In the genomic region with DNA sequence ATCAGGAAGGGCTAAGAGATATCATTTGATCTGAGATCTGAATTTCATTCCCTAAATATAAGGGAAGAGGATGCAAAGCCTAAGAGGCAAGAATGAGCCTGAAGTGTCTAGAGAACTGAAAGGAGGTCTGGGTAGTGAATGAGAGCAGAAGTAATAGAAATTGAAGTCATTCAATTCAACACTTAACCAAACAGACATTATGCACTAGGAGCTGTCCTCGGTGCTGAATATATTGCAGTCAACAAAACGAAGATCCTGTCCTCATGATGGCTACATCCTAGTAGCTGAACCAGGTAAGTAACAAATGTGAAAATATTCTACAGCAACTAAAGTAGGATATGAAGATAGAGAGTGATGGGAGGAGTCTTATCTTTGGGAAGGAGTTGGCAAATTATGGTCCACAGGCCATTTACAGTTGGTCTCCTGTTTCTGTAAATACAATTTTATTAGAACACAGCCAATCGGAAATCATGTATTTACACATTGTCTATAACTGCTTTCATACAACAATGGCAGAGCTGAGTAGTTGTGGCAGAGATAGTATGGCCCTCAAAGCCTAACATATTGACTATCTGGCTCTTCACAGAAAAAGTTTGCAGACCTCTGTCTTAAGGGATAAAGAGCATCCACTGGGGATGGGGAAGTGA, we compare ENCODE assay signal across 11 cellular contexts.
DNase-seq lines count a peak whose midpoint lies in the region; ATAC-seq, FAIRE-seq and TF ChIP-seq lines count a peak whose summit lies in the region.
"Had no signal": no experiment of that assay in that cellular context is flagged by ENCODE, and none has a peak within 500 bp of the region (broad histone marks: within the 10 kb centered on the region; RNA-seq: fewer than 3 reads in every experiment).

No MANE protein-coding gene starts in this region.

- H3K4me1 Mint-ChIP-seq in astrocyte (ENCODE audit: low read depth, unreplicated experiment), result peaks cover 3% of the 10 kb centered on the region
- H3K4me1 Mint-ChIP-seq: natural killer cell had no signal

- no peak for ATAC-seq in aorta (ENCODE audit: low FRiP score)
- ATAC-seq: natural killer cell had no signal

- H3K4me3 ChIP-seq in astrocyte (ENCODE audit: insufficient read depth, low read depth, low read length) (no peak overlapping the region), esophagus squamous epithelium (no peak overlapping the region), aorta (ENCODE audit: low read length in 2 of 2) (no peak overlapping the region), WERI-Rb-1 (ENCODE audit: low read depth, low read length) (no peak overlapping the region)

- no peak for TF ChIP-seq POLR2A in esophagus squamous epithelium (IDR thresholded peaks at IDR 0.05)

- no peak overlapping the region for H3K4me2 ChIP-seq in astrocyte (ENCODE audit: low read length)

- in situ Hi-C loops in KBM-7 (cut with MboI; ENCODE audit: low pct_unique_long_range_greater_than_20kb, low sequenced_read_pairs), result no loop called here

- no peak overlapping the region for H3K27ac Mint-ChIP-seq in astrocyte (ENCODE audit: unreplicated experiment)
- H3K27ac Mint-ChIP-seq: brain, natural killer cell had no signal

- TF ChIP-seq CTCF in astrocyte (IDR thresholded peaks at IDR 0.05; ENCODE audit: insufficient read depth, low read depth, low read length), result no peak
- TF ChIP-seq CTCF in esophagus squamous epithelium (IDR thresholded peaks at IDR 0.05), result no peak
- TF ChIP-seq CTCF in WERI-Rb-1 (IDR thresholded peaks at IDR 0.05; ENCODE audit: low read depth, low read length), result no peak

- H3K4me1 ChIP-seq in astrocyte (ENCODE audit: insufficient read depth, low read length) (no peaks in the 10 kb centered on the region), esophagus squamous epithelium (no peaks in the 10 kb centered on the region), aorta (ENCODE audit: control insufficient read depth in 1 of 2, insufficient read depth in 2 of 2, low read length in 2 of 2) (no peaks in the 10 kb centered on the region)

- H3K4me3 Mint-ChIP-seq in astrocyte (ENCODE audit: unreplicated experiment), result no peak overlapping the region
- H3K4me3 Mint-ChIP-seq: natural killer cell had no signal

- H3K36me3 ChIP-seq in astrocyte (ENCODE audit: insufficient read depth, low read length), result no peaks in the 10 kb centered on the region
- no peaks in the 10 kb centered on the region for H3K36me3 ChIP-seq in esophagus squamous epithelium
- H3K36me3 ChIP-seq in aorta (ENCODE audit: control insufficient read depth in 1 of 2, insufficient read depth in 2 of 2, low read length in 1 of 2), result no peaks in the 10 kb centered on the region
- H3K36me3 ChIP-seq in WERI-Rb-1, result no peaks in the 10 kb centered on the region

- peak; percentile 21 for DNase-seq in EL
- peak; percentile 34 for DNase-seq in KBM-7
- DNase-seq in astrocyte (ENCODE audit: low read depth), result peak; percentile 53
- DNase-seq in kidney glomerular epithelial cell (lab: John Stamatoyannopoulos, UW), result peak; percentile 19
- no peak for DNase-seq in esophagus squamous epithelium (lab: John Stamatoyannopoulos, UW)
- DNase-seq in aorta, result no peak
- no peak for DNase-seq in NCI-H2081 treated with DMSO at 0.1 percent for 48 hours (lab: John Stamatoyannopoulos, UW)
- DNase-seq in WERI-Rb-1, result no peak
- DNase-seq: natural killer cell; stimulated activated naive CD4-positive, alpha-beta T cell had no signal

- no peaks in the 10 kb centered on the region for H3K9me3 ChIP-seq in astrocyte (ENCODE audit: insufficient read depth, low read depth, low read length)
- H3K9me3 ChIP-seq in esophagus squamous epithelium, result no peaks in the 10 kb centered on the region
- H3K9me3 ChIP-seq in aorta (ENCODE audit: control insufficient read depth, low read length), result no peaks in the 10 kb centered on the region
- peaks cover 2% of the 10 kb centered on the region for H3K9me3 ChIP-seq in WERI-Rb-1 (ENCODE audit: severe bottlenecking)

- H3K9me3 Mint-ChIP-seq in astrocyte (ENCODE audit: unreplicated experiment), result no peaks in the 10 kb centered on the region

- H3K79me2 ChIP-seq in astrocyte (ENCODE audit: insufficient read depth, low read length), result no peaks in the 10 kb centered on the region

- no peak for FAIRE-seq in astrocyte (lab: Jason Lieb, UNC)

- H2AFZ ChIP-seq in astrocyte (ENCODE audit: low read depth, low read length), result no peak overlapping the region

- no peak overlapping the region for H3K9ac ChIP-seq in astrocyte (ENCODE audit: low read length)

- H3K27me3 Mint-ChIP-seq in astrocyte (ENCODE audit: low read depth, unreplicated experiment), result peaks cover 7% of the 10 kb centered on the region

- no peaks in the 10 kb centered on the region for H3K36me3 Mint-ChIP-seq in astrocyte (ENCODE audit: low read depth, unreplicated experiment)
- H3K36me3 Mint-ChIP-seq: brain, natural killer cell had no signal

- H4K20me1 ChIP-seq in astrocyte (ENCODE audit: insufficient read depth, low read length), result no peaks in the 10 kb centered on the region

- H3K27ac ChIP-seq in astrocyte (ENCODE audit: low read depth, low read length) (no peak overlapping the region), esophagus squamous epithelium (no peak overlapping the region), aorta (ENCODE audit: low read depth in 1 of 2, low read length in 2 of 2) (no peak overlapping the region), WERI-Rb-1 (no peak overlapping the region)

- intact Hi-C loops in esophagus squamous epithelium (cut with DNase I), result no loop called here
- intact Hi-C loops in aorta (cut with DNase I), result no loop called here

- WGBS in esophagus squamous epithelium, 2 donors, result 29 to 36% methylated on average over 3 of the region's 3 CpGs
- 33 to 36% methylated on average over 3 of the region's 3 CpGs for WGBS in aorta, 2 donors

- H3K27me3 ChIP-seq in astrocyte (ENCODE audit: insufficient read depth, low read length), result no peaks in the 10 kb centered on the region
- H3K27me3 ChIP-seq in esophagus squamous epithelium, result no peaks in the 10 kb centered on the region
- H3K27me3 ChIP-seq in aorta (ENCODE audit: control insufficient read depth in 1 of 2, insufficient read depth in 2 of 2, low read length in 1 of 2), result no peaks in the 10 kb centered on the region
- H3K27me3 ChIP-seq in WERI-Rb-1 (ENCODE audit: insufficient read depth, low read depth, severe bottlenecking), result no peaks in the 10 kb centered on the region

Comparison
In these comparisons a context has a peak if more than half of its experiments do, and no peak if none do; other contexts are left out.
1. DNase-seq: peak in EL (single experiment), KBM-7 (single experiment), astrocyte (single experiment) and kidney glomerular epithelial cell (single experiment); none in esophagus squamous epithelium (single experiment), aorta (0 of 2), NCI-H2081 treated with DMSO at 0.1 percent for 48 hours (single experiment) and WERI-Rb-1 (single experiment).